In the genomic region with DNA sequence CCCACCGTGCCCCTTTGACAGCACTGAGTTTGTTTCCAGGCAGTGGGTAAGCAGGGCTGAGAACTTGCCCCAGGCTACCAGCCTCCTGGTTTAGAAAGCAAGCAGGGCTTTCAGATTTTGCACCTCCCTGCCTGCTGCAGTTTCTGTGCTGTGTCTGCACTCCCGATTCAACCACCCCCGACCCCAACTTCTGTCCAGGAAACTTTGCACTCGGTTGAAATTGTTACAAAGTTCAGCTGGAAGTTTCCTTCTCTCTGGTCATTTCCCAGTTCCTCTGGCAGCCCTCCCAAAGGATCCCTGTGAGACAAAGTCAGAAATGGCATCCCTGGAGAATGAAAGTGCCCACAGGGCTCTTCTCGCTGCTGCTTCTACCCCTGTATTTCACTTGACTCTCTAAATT, we compare ENCODE assay signal across 29 cellular contexts. TPM values are rescaled to one million over a fixed set of nuclear protein-coding genes. Genes with fewer than 3 reads are reported as not detected.
"Had no signal": no experiment of that assay in that cellular context is flagged by ENCODE, and none has a peak within 500 bp of the region (broad histone marks: within the 10 kb centered on the region; RNA-seq: fewer than 3 reads in every experiment).

No MANE protein-coding gene starts in this region.

- ATAC-seq: naive thymus-derived CD8-positive, alpha-beta T cell; natural killer cell treated with Interleukin-12 subunit alpha and Interleukin-12 subunit beta and Interleukin-15 and Interleukin-18, amount 100 ng/mL, for 72 hours; psoas muscle; right cardiac atrium; sciatic nerve; stimulated activated effector memory CD8-positive, alpha-beta T cell treated with anti-CD3 and anti-CD28 coated beads, Interleukin-12 subunit alpha, Interleukin-12 subunit beta, amount 100 ng/mL, for 72 hours; stimulated activated naive B cell treated with anti-CD40 and anti-IgM and Interleukin-4, amounts not matched to agents 10 μg/mL and 1 μg/mL and 100 μg/mL, for 72 hours had no signal

- H3K27me3 ChIP-seq: neural progenitor cell, ovary, stomach, thyroid gland, tibial nerve, upper lobe of left lung, vagina had no signal

- H3K27ac ChIP-seq: neural progenitor cell, ovary, parathyroid adenoma, psoas muscle, skin epidermis, stomach, thoracic aorta, thyroid gland, tibial nerve, upper lobe of left lung, vagina had no signal

- H3K36me3 ChIP-seq: neural progenitor cell, ovary, stomach, thoracic aorta, thyroid gland, tibial nerve, upper lobe of left lung, vagina had no signal

- H3K9me3 ChIP-seq: ovary, thoracic aorta, thyroid gland, upper lobe of left lung, vagina had no signal

- FAIRE-seq: urothelium cell line had no signal

- H3K4me2 ChIP-seq: neural progenitor cell had no signal

- H3K79me2 ChIP-seq: parathyroid adenoma had no signal

- H2AFZ ChIP-seq: neural progenitor cell, parathyroid adenoma had no signal

- H3K9ac ChIP-seq: neural progenitor cell, parathyroid adenoma had no signal

- H3K4me3 ChIP-seq: neural progenitor cell, ovary, psoas muscle, skin epidermis, stomach, thoracic aorta, thyroid gland, tibial nerve, upper lobe of left lung, vagina had no signal

- DNase-seq: naive thymus-derived CD8-positive, alpha-beta T cell; occipital lobe; ovary; psoas muscle; right cardiac atrium; stimulated activated CD4-positive, alpha-beta T cell treated with anti-CD3 and anti-CD28 coated beads, Interleukin-15, amount 100 ng/mL, for 24 hours; stimulated activated CD4-positive, alpha-beta T cell treated with anti-CD3 and anti-CD28 coated beads, Interleukin-2, amount 100 ng/mL, for 24 hours; stimulated activated CD4-positive, alpha-beta T cell treated with anti-CD3 and anti-CD28 coated beads, Interleukin-2, amount 100 ng/mL, for 48 hours; stimulated activated CD4-positive, alpha-beta T cell treated with anti-CD3 and anti-CD28 coated beads, Interleukin-4, amount 100 ng/mL, for 24 hours; stimulated activated naive B cell treated with anti-CD40 and anti-IgM and Interleukin-4, amounts not matched to agents 10 μg/mL and 1 μg/mL and 100 μg/mL, for 72 hours; stimulated activated naive CD4-positive, alpha-beta T cell treated with Interleukin-2 at 50 U/mL for 16 hours; stomach; thyroid gland; trophoblast cell had no signal

- H3K4me1 ChIP-seq: neural progenitor cell, parathyroid adenoma, psoas muscle, stomach, thyroid gland, tibial nerve, upper lobe of left lung, vagina had no signal

RNA-seq across cellular contexts. Expression of a gene that starts 12.4 kb away (rescaled TPM):
- total RNA-seq: naive thymus-derived CD8-positive, alpha-beta T cell; natural killer cell treated with Interleukin-12 subunit alpha and Interleukin-12 subunit beta and Interleukin-15 and Interleukin-18, amount 100 ng/mL, for 72 hours; osteoblast; progenitor cell of endocrine pancreas; psoas muscle; right cardiac atrium; sciatic nerve; stomach; subcutaneous adipose tissue; thoracic aorta; tibial nerve; upper lobe of left lung; ureter; vagina had no signal
- polyA plus RNA-seq: naive thymus-derived CD8-positive, alpha-beta T cell; psoas muscle; right cardiac atrium; stomach had no signal
